In genomic region chr7:1502845-1503244, GRCh38 we compare ENCODE assay signal across 9 cellular contexts. TPM values are rescaled to one million over a fixed set of nuclear protein-coding genes. Genes with fewer than 3 reads are reported as not detected.
DNase-seq lines count a peak whose midpoint lies in the region; TF ChIP-seq lines count a peak whose summit lies in the region.
"Had no signal": no experiment of that assay in that cellular context is flagged by ENCODE, and none has a peak within 500 bp of the region (broad histone marks: within the 10 kb centered on the region; RNA-seq: fewer than 3 reads in every experiment).

No MANE protein-coding gene starts in this region.

- H3K27ac ChIP-seq in 22Rv1 (0 out of 2 replicates have a peak overlapping the region, but pooled peaks have one; percentile 77), mesendoderm (ENCODE audit: low read depth, low read length) (no peak overlapping the region), prostate gland (no peak overlapping the region)

- no peak overlapping the region for H3K23ac ChIP-seq in mesendoderm (ENCODE audit: low read length)

- DNase-seq in HFF-Myc (ENCODE audit: extremely low read depth, low read depth) = no peak
- DNase-seq in mesendoderm = no peak
- DNase-seq in nucleus accumbens (lab: John Stamatoyannopoulos, UW) = no peak
- no peak for DNase-seq in prostate gland (ENCODE audit: low spot score)
- no peak for DNase-seq in NCI-H187 (lab: John Stamatoyannopoulos, UW)
- DNase-seq in Ammon's horn (ENCODE audit: low spot score) = no peak
- DNase-seq: SIG-M5 had no signal

- peaks cover 27% of the 10 kb centered on the region for H3K36me3 Mint-ChIP-seq in brain

- H3K4ac ChIP-seq in mesendoderm (ENCODE audit: low read depth, low read length) = no peak overlapping the region

- H2BK15ac ChIP-seq in mesendoderm (replicated peaks; ENCODE audit: low read depth) = no peak overlapping the region

- no peak overlapping the region for H2AK5ac ChIP-seq in mesendoderm (ENCODE audit: low read length)

- H3K4me3 ChIP-seq in HFF-Myc (replicated peaks; ENCODE audit: low read depth, low read length) (peak overlapping the region; percentile 92), mesendoderm (ENCODE audit: low read length) (no peak overlapping the region), prostate gland (peak overlapping the region in 1 of 2 donors; percentile 99)

- H3K27ac Mint-ChIP-seq in brain = peak overlapping the region in 4 of 5 experiments; percentile 9 to 87 (median 56)

- H3K9me3 ChIP-seq in prostate gland = no peaks in the 10 kb centered on the region

- H3K4me2 ChIP-seq in mesendoderm (ENCODE audit: low read length) = peak overlapping the region; percentile 65

- no peaks in the 10 kb centered on the region for H3K9me3 Mint-ChIP-seq in brain

- TF ChIP-seq POLR2A in prostate gland (IDR thresholded peaks at IDR 0.05) = no peak

- peaks cover 14% of the 10 kb centered on the region for H3K79me1 ChIP-seq in mesendoderm (ENCODE audit: low read length)

- H4K8ac ChIP-seq in mesendoderm (ENCODE audit: low read depth, low read length) = no peak overlapping the region

- H3K4me1 Mint-ChIP-seq in brain = peaks cover 26% of the 10 kb centered on the region

- H3K56ac ChIP-seq in mesendoderm (ENCODE audit: low read length) = peak overlapping the region; percentile 34

- H3K27me3 Mint-ChIP-seq in brain = no peaks in the 10 kb centered on the region

- intact Hi-C loops in prostate gland (cut with DNase I) = loop anchor here (5.0 kb wide), 1 partner anchor 49 kb away; no protein-coding TSS in a partner anchor

- H3K4me1 ChIP-seq in mesendoderm (ENCODE audit: control insufficient read depth, low read depth, low read length) (peaks cover 3% of the 10 kb centered on the region), prostate gland (replicated peaks) (peaks cover 8% of the 10 kb centered on the region)

- H3K27me3 ChIP-seq in mesendoderm (ENCODE audit: insufficient read depth, low read length, poor library complexity) (no peaks in the 10 kb centered on the region), prostate gland (replicated peaks; ENCODE audit: insufficient read depth) (no peaks in the 10 kb centered on the region)

- H3K79me2 ChIP-seq in mesendoderm (ENCODE audit: control insufficient read depth, insufficient read depth, low read length) = peaks cover 25% of the 10 kb centered on the region

- H3K4me3 Mint-ChIP-seq in brain = peak overlapping the region; percentile 86 to 93 (median 87)

- no peak overlapping the region for H2BK5ac ChIP-seq in mesendoderm (ENCODE audit: low read length)

- H4K5ac ChIP-seq in mesendoderm (ENCODE audit: low read length) = no peak overlapping the region

- WGBS in mesendoderm (ENCODE audit: extremely low coverage, insufficient coverage, low lambda C conversion rate) = no CpG with 5 or more reads among the region's 20 CpGs
- WGBS in prostate gland = 84% methylated on average over 20 of the region's 20 CpGs

- no peak for TF ChIP-seq CTCF in 22Rv1 (IDR thresholded peaks at IDR 0.05)
- TF ChIP-seq CTCF in HFF-Myc (IDR thresholded peaks at IDR 0.05; ENCODE audit: low read depth, low read length, missing control alignments) = no peak
- TF ChIP-seq CTCF in brain (conservative IDR thresholded peaks at IDR 0.05) = no peak
- no peak for TF ChIP-seq CTCF in prostate gland (IDR thresholded peaks at IDR 0.05)

- H3K9ac ChIP-seq in mesendoderm (ENCODE audit: low read length) = no peak overlapping the region

- H3K36me3 ChIP-seq in mesendoderm (ENCODE audit: control insufficient read depth, insufficient read depth, low read length) (peaks cover 4% of the 10 kb centered on the region), prostate gland (peaks cover 2 to 12% of the 10 kb centered on the region in 2 donors)

- H2BK120ac ChIP-seq in mesendoderm (ENCODE audit: low read depth, low read length) = no peak overlapping the region

- H3K18ac ChIP-seq in mesendoderm (ENCODE audit: low read length) = no peak overlapping the region

RNA-seq across cellular contexts. Expression of gene INTS1, which starts 1.3 kb away (rescaled TPM):
- 102 TPM for polyA plus RNA-seq in brain (ENCODE audit: insufficient read depth, low read depth, low replicate concordance)
- 31.6 TPM for polyA plus RNA-seq in mesendoderm (2013, experiment 1 of 2)
- 33.7 TPM for polyA plus RNA-seq in mesendoderm (2013, experiment 2 of 2)
- 100 to 1,000 TPM in 1 of 2 donors, 10 to 100 TPM in 1; 64.9 to 146 TPM for total RNA-seq in prostate gland

RNA-seq across cellular contexts. Expression of gene MAFK, which starts 27.7 kb away (rescaled TPM):
- polyA plus RNA-seq in brain (ENCODE audit: insufficient read depth, low read depth, low replicate concordance) = 17.9 TPM
- 5.8 TPM for polyA plus RNA-seq in mesendoderm (2013, experiment 1 of 2)
- polyA plus RNA-seq in mesendoderm (2013, experiment 2 of 2) = 5.8 TPM
- 10 to 100 TPM; 29.1 to 50.6 TPM for total RNA-seq in prostate gland

RNA-seq across cellular contexts. Expression of gene MICALL2, which starts 43.6 kb away (rescaled TPM):
- polyA plus RNA-seq in brain (ENCODE audit: insufficient read depth, low read depth, low replicate concordance) = 5.1 TPM
- polyA plus RNA-seq in mesendoderm (2013, experiment 1 of 2) = 4.0 TPM
- 3.6 TPM for polyA plus RNA-seq in mesendoderm (2013, experiment 2 of 2)
- 10 to 100 TPM; 31.1 to 42.0 TPM for total RNA-seq in prostate gland

RNA-seq across cellular contexts. Expression of gene TMEM184A, which starts 53.2 kb away (rescaled TPM):
- polyA plus RNA-seq in brain (ENCODE audit: insufficient read depth, low read depth, low replicate concordance) = 4.3 TPM
- 0.72 TPM for polyA plus RNA-seq in mesendoderm (2013, experiment 1 of 2)
- polyA plus RNA-seq in mesendoderm (2013, experiment 2 of 2) = 0.78 TPM
- total RNA-seq in prostate gland = 10 to 100 TPM; 15.4 to 59.2 TPM
